Comparison of ENCODE assay signal across 16 cellular contexts in genomic region chr17:2444382-2444781, GRCh38.
"Had no signal": no experiment of that assay in that cellular context is flagged by ENCODE, and none has a peak within 500 bp of the region (broad histone marks: within the 10 kb centered on the region; RNA-seq: fewer than 3 reads in every experiment).

No MANE protein-coding gene starts in this region.

- H3K9me3 ChIP-seq: SJSA1 had no signal

- H3K4me2 ChIP-seq: KMS-11 had no signal

- H3K27ac ChIP-seq: KMS-11, SJSA1, SK-N-MC had no signal

- ATAC-seq: HepG2, K562 had no signal

- H3K4me1 ChIP-seq: SJSA1 had no signal

- H3K27me3 ChIP-seq: SJSA1 had no signal

- H3K4me3 ChIP-seq: K562, SJSA1, SK-N-MC had no signal

- H3K9ac ChIP-seq: KMS-11 had no signal

- DNase-seq: Kasumi-1, MM.1S, NCI-H1092 treated with DMSO at 0.1 percent for 48 hours, NCI-H1436, NCI-H1930, NCI-H2081, NCI-H2107, NCI-H774, Right ventricle myocardium superior, RPMI8226, SIG-M5 had no signal
